In the genomic region with DNA sequence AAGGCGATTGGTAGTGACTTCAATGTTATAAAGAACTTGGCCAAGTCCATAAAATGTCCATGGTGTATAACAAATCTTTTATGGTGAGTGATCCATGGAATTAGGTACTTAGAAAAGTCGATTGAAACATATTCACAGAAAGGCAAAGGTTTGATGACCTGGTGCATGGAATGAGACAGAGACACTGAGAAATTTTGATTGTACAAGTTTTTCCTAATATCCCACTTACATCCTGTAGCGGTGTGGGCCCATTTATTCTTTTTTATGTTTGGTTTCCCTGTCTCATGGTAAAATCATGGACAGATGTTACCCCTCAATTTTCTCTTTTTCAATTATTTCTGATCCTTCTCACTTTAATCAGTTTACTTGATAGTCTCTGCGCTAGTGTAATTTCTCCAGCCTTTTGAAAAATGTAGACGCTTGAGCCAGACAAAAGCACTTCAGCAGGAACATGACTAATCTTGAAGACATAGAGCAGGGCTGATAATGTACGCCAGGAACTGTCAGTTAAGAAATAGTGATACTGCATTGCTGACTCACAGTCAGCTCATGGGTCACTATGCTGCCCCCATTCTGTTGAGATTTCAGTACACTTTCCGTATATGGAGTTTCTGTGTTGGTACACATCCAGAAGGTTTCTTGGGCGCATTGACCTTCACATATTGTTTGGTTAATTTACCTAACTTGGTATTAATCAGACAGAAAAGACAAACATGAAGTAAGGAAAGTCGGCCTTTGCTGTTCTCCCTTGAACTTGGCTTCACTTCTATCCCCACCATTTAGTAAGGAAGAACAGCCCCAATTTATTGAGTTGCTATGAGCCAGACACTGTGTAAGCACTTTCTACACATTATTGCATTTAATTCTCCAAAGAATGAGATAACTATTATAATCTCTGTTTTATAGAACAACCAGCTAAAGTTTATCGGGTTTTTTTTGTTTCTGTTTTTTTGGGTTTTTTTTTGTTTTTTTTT, we compare ENCODE assay signal across 10 cellular contexts.
A peak's percentile ranks its signal among the peaks of the same experiment; 100 is the strongest.
DNase-seq lines count a peak whose midpoint lies in the region; ATAC-seq and TF ChIP-seq lines count a peak whose summit lies in the region.
"Had no signal": no experiment of that assay in that cellular context is flagged by ENCODE, and none has a peak within 500 bp of the region (broad histone marks: within the 10 kb centered on the region; RNA-seq: fewer than 3 reads in every experiment).

No MANE protein-coding gene starts in this region.

- no peak overlapping the region for H3K4me2 ChIP-seq in fibroblast of lung (ENCODE audit: extremely low read depth, insufficient read depth, low read length)

- no peak overlapping the region for H3K27ac ChIP-seq in fibroblast of lung (ENCODE audit: insufficient read depth, low read length)

- no peaks in the 10 kb centered on the region for H3K36me3 ChIP-seq in fibroblast of lung (ENCODE audit: control insufficient read depth, insufficient read depth, low read length)

- CTCF ChIA-PET in activated CD4-positive, alpha-beta T cell treated with anti-CD3 and anti-CD28 coated beads for 36 hours (lab: Charles Lee): no interaction called here
- CTCF ChIA-PET in activated CD8-positive, alpha-beta memory T cell treated with anti-CD3 and anti-CD28 coated beads, Interleukin-2, amount 10 ng/mL, durations not matched to agents 7 days and 5 days (lab: Charles Lee): no interaction called here

- no peaks in the 10 kb centered on the region for H3K4me1 ChIP-seq in fibroblast of lung (ENCODE audit: control insufficient read depth, extremely low read depth, insufficient read depth, low read length)

- H3K27me3 ChIP-seq in fibroblast of lung (ENCODE audit: control insufficient read depth, insufficient read depth, low read length): no peaks in the 10 kb centered on the region

- DNase-seq in EL: peak; percentile 95
- peak; percentile 28 for DNase-seq in NCI-H69 (lab: John Stamatoyannopoulos, UW)
- DNase-seq in fibroblast of lung (ENCODE audit: low read depth in 2 of 2): peak; percentile 99
- DNase-seq in pulmonary artery endothelial cell (ENCODE audit: low read depth, low spot score): peak; percentile 88
- DNase-seq in activated CD4-positive, alpha-beta T cell treated with anti-CD3 and anti-CD28 coated beads for 36 hours: no peak
- no peak for DNase-seq in activated CD8-positive, alpha-beta memory T cell treated with anti-CD3 and anti-CD28 coated beads, Interleukin-2, amount 10 ng/mL, durations not matched to agents 7 days and 5 days
- DNase-seq: NCI-H1417 treated with DMSO at 0.1 percent for 48 hours, SIG-M5 had no signal

- no peaks in the 10 kb centered on the region for H3K36me3 Mint-ChIP-seq in activated CD4-positive, alpha-beta T cell treated with anti-CD3 and anti-CD28 coated beads for 36 hours (ENCODE audit: low read depth)
- no peaks in the 10 kb centered on the region for H3K36me3 Mint-ChIP-seq in activated CD8-positive, alpha-beta memory T cell treated with anti-CD3 and anti-CD28 coated beads, Interleukin-2, amount 10 ng/mL, durations not matched to agents 7 days and 5 days

- no peaks in the 10 kb centered on the region for H4K20me1 ChIP-seq in fibroblast of lung (ENCODE audit: control insufficient read depth, extremely low read depth, insufficient read depth, low read length)

- POLR2A ChIA-PET in activated CD4-positive, alpha-beta T cell treated with anti-CD3 and anti-CD28 coated beads for 36 hours (lab: Charles Lee): no interaction called here

- no peak for ATAC-seq in activated CD4-positive, alpha-beta T cell treated with anti-CD3 and anti-CD28 coated beads for 36 hours
- no peak for ATAC-seq in activated CD8-positive, alpha-beta memory T cell treated with anti-CD3 and anti-CD28 coated beads, Interleukin-2, amount 10 ng/mL, durations not matched to agents 7 days and 5 days
- ATAC-seq in HG02870 (IDR thresholded peaks at IDR 0.05; ENCODE audit: unreplicated experiment): no peak
- ATAC-seq in GM21723 (IDR thresholded peaks at IDR 0.05; ENCODE audit: unreplicated experiment): no peak

- no peaks in the 10 kb centered on the region for H3K79me2 ChIP-seq in fibroblast of lung (ENCODE audit: control insufficient read depth, insufficient read depth, low read length)

- intact Hi-C loops in activated CD4-positive, alpha-beta T cell treated with anti-CD3 and anti-CD28 coated beads for 36 hours (cut with DNase I, micrococcal nuclease): no loop called here

- no peak overlapping the region for H3K27ac Mint-ChIP-seq in activated CD4-positive, alpha-beta T cell treated with anti-CD3 and anti-CD28 coated beads for 36 hours
- no peak overlapping the region for H3K27ac Mint-ChIP-seq in activated CD8-positive, alpha-beta memory T cell treated with anti-CD3 and anti-CD28 coated beads, Interleukin-2, amount 10 ng/mL, durations not matched to agents 7 days and 5 days

- H3K9ac ChIP-seq in fibroblast of lung (ENCODE audit: insufficient read depth, low read length): no peak overlapping the region

- no peak overlapping the region for H2AFZ ChIP-seq in fibroblast of lung (ENCODE audit: low read length)

- no peaks in the 10 kb centered on the region for H3K27me3 Mint-ChIP-seq in activated CD4-positive, alpha-beta T cell treated with anti-CD3 and anti-CD28 coated beads for 36 hours
- no peaks in the 10 kb centered on the region for H3K27me3 Mint-ChIP-seq in activated CD8-positive, alpha-beta memory T cell treated with anti-CD3 and anti-CD28 coated beads, Interleukin-2, amount 10 ng/mL, durations not matched to agents 7 days and 5 days

- H3K9me3 ChIP-seq in fibroblast of lung (ENCODE audit: control insufficient read depth, insufficient read depth, low read depth, low read length): no peaks in the 10 kb centered on the region

- H3K4me3 Mint-ChIP-seq in activated CD4-positive, alpha-beta T cell treated with anti-CD3 and anti-CD28 coated beads for 36 hours: no peak overlapping the region
- H3K4me3 Mint-ChIP-seq in activated CD8-positive, alpha-beta memory T cell treated with anti-CD3 and anti-CD28 coated beads, Interleukin-2, amount 10 ng/mL, durations not matched to agents 7 days and 5 days: no peak overlapping the region

- no peaks in the 10 kb centered on the region for H3K4me1 Mint-ChIP-seq in activated CD4-positive, alpha-beta T cell treated with anti-CD3 and anti-CD28 coated beads for 36 hours
- no peaks in the 10 kb centered on the region for H3K4me1 Mint-ChIP-seq in activated CD8-positive, alpha-beta memory T cell treated with anti-CD3 and anti-CD28 coated beads, Interleukin-2, amount 10 ng/mL, durations not matched to agents 7 days and 5 days

- H3K4me3 ChIP-seq in fibroblast of lung (replicated peaks in 1 of 4; ENCODE audit: control extremely low read depth in 1 of 4, insufficient read depth in 1 of 4, low read depth in 3 of 4, low read length in 4 of 4): no peak overlapping the region

- H3K9me3 Mint-ChIP-seq in activated CD4-positive, alpha-beta T cell treated with anti-CD3 and anti-CD28 coated beads for 36 hours (ENCODE audit: low read depth): peaks cover 4% of the 10 kb centered on the region
- peaks cover 4% of the 10 kb centered on the region for H3K9me3 Mint-ChIP-seq in activated CD8-positive, alpha-beta memory T cell treated with anti-CD3 and anti-CD28 coated beads, Interleukin-2, amount 10 ng/mL, durations not matched to agents 7 days and 5 days (ENCODE audit: low read depth)

- TF ChIP-seq CTCF in fibroblast of lung (conservative IDR thresholded peaks at IDR 0.05 in 1 of 2, IDR thresholded peaks at IDR 0.05 in 1 of 2; ENCODE audit: low read depth in 1 of 2, low read length in 2 of 2): peak in 1 of 2 donors; percentile 20

Comparison
In these comparisons a context has a peak if more than half of its experiments do, and no peak if none do; other contexts are left out.
1. DNase-seq: peak in EL (single experiment), NCI-H69 (single experiment), fibroblast of lung (2 of 2) and pulmonary artery endothelial cell (single experiment); none in activated CD4-positive, alpha-beta T cell treated with anti-CD3 and anti-CD28 coated beads for 36 hours (single experiment) and activated CD8-positive, alpha-beta memory T cell treated with anti-CD3 and anti-CD28 coated beads, Interleukin-2, amount 10 ng/mL, durations not matched to agents 7 days and 5 days (single experiment).